32 cellular contexts compared by ENCODE assay signal in genomic region chr9:103444157-103444556, GRCh38.
"Had no signal": no experiment of that assay in that cellular context is flagged by ENCODE, and none has a peak within 500 bp of the region (broad histone marks: within the 10 kb centered on the region; RNA-seq: fewer than 3 reads in every experiment).

No MANE protein-coding gene starts in this region.

- H3K4me3 ChIP-seq: adrenal gland, body of pancreas, heart left ventricle, psoas muscle, right atrium auricular region, skin epidermis, testis, transverse colon had no signal

- H3K27ac ChIP-seq: adrenal gland, body of pancreas, foreskin keratinocyte, heart left ventricle, parathyroid adenoma, psoas muscle, right atrium auricular region, skin epidermis, testis, transverse colon, WERI-Rb-1 had no signal

- ATAC-seq: activated CD4-positive, CD25-positive, alpha-beta regulatory T cell treated with anti-CD3 and anti-CD28 coated beads, Interleukin-2, amount 50 U/mL, for 24 hours; body of pancreas; foreskin keratinocyte; heart left ventricle; naive thymus-derived CD8-positive, alpha-beta T cell; psoas muscle; stimulated activated naive CD8-positive, alpha-beta T cell treated with anti-CD3 and anti-CD28 coated beads, Interleukin-15, Interleukin-2, amounts not matched to agents 100 U/mL and 50 U/mL, for 24 hours; T-helper 17 cell had no signal

- H3K4me1 ChIP-seq: adrenal gland, body of pancreas, foreskin keratinocyte, heart left ventricle, parathyroid adenoma, psoas muscle, right atrium auricular region, testis, transverse colon had no signal

- DNase-seq: activated CD4-positive, alpha-beta T cell treated with anti-CD3 and anti-CD28 coated beads for 48 hours; activated CD4-positive, alpha-beta T cell treated with anti-CD3 and anti-CD28 coated beads, Interleukin-2, amount 50 U/mL, for 48 hours; activated CD8-positive, alpha-beta memory T cell treated with anti-CD3 and anti-CD28 coated beads, Interleukin-2, amount 50 U/mL, for 4 hours; activated effector memory CD4-positive, alpha-beta T cell treated with anti-CD3 and anti-CD28 coated beads, Interleukin-2, amount 50 U/mL, for 16 hours; activated naive CD4-positive, alpha-beta T cell treated with anti-CD3 and anti-CD28 coated beads for 36 hours; activated naive CD8-positive, alpha-beta T cell treated with anti-CD3 and anti-CD28 coated beads for 36 hours; activated T-cell treated with anti-CD3 and anti-CD28 coated beads, Interleukin-2, amount 50 U/mL, for 1 hour; adrenal gland; aorta; body of pancreas; cortex of kidney; foreskin keratinocyte; heart left ventricle; hypothalamus; immature natural killer cell; naive thymus-derived CD8-positive, alpha-beta T cell; occipital lobe; psoas muscle; stimulated activated CD4-positive, alpha-beta T cell treated with anti-CD3 and anti-CD28 coated beads, Interleukin-12 subunit alpha, Interleukin-12 subunit beta, amount 100 ng/mL, for 4 hours; stimulated activated CD4-positive, alpha-beta T cell treated with anti-CD3 and anti-CD28 coated beads, Interleukin-4, amount 100 ng/mL, for 1 hour; stimulated activated naive CD8-positive, alpha-beta T cell treated with anti-CD3 and anti-CD28 coated beads, Interleukin-15, Interleukin-2, amounts not matched to agents 100 U/mL and 50 U/mL, for 24 hours; T-helper 17 cell; T1000; testis; transverse colon; WERI-Rb-1 had no signal

- H3K79me2 ChIP-seq: parathyroid adenoma had no signal

- H3K36me3 ChIP-seq: adrenal gland, heart left ventricle, right atrium auricular region, transverse colon, WERI-Rb-1 had no signal

- H3K9ac ChIP-seq: parathyroid adenoma had no signal

- H2AFZ ChIP-seq: parathyroid adenoma had no signal

- H3K27me3 ChIP-seq: adrenal gland, body of pancreas, foreskin keratinocyte, heart left ventricle, right atrium auricular region, testis, transverse colon had no signal

- FAIRE-seq: endothelial cell of umbilical vein, urothelium cell line had no signal

- H3K9me3 ChIP-seq: adrenal gland, body of pancreas, psoas muscle, right atrium auricular region, testis, transverse colon had no signal
